19 cellular contexts compared by ENCODE assay signal in genomic region chr10:35059486-35059885, GRCh38. TPM values are rescaled to one million over a fixed set of nuclear protein-coding genes. Genes with fewer than 3 reads are reported as not detected.
DNase-seq lines count a peak whose midpoint lies in the region; ATAC-seq, FAIRE-seq and TF ChIP-seq lines count a peak whose summit lies in the region.
"Had no signal": no experiment of that assay in that cellular context is flagged by ENCODE, and none has a peak within 500 bp of the region (broad histone marks: within the 10 kb centered on the region; RNA-seq: fewer than 3 reads in every experiment).

No MANE protein-coding gene starts in this region.

- no peak for TF ChIP-seq CTCF in astrocyte (IDR thresholded peaks at IDR 0.05; ENCODE audit: insufficient read depth, low read depth, low read length)

- DNase-seq in H54 (ENCODE audit: insufficient read length, low spot score), result no peak
- DNase-seq in astrocyte (ENCODE audit: low read depth), result peak; percentile 30
- DNase-seq in memory B cell (ENCODE audit: low spot score in 2 of 2), result no peak
- DNase-seq in central memory CD4-positive, alpha-beta T cell, result no peak
- DNase-seq in mucosa of gallbladder (ENCODE audit: low spot score), result no peak
- DNase-seq: C1 segment of cervical spinal cord, DND-41, KG1, NCI-H1105 treated with DMSO at 0.1 percent for 48 hours, NCI-H1694 treated with DMSO at 0.1 percent for 48 hours, NCI-H774, SHP77 had no signal

- H3K27ac Mint-ChIP-seq in astrocyte (ENCODE audit: unreplicated experiment) (peak overlapping the region; percentile 69), memory B cell (peak overlapping the region; percentile 45)

- H3K36me3 Mint-ChIP-seq in astrocyte (ENCODE audit: low read depth, unreplicated experiment), result no peaks in the 10 kb centered on the region
- H3K36me3 Mint-ChIP-seq in memory B cell, result peaks cover 36% of the 10 kb centered on the region

- no peak overlapping the region for H3K4me3 Mint-ChIP-seq in astrocyte (ENCODE audit: unreplicated experiment)
- H3K4me3 Mint-ChIP-seq in memory B cell, result no peak overlapping the region

- peaks cover 66 to 86% (median 79%) of the 10 kb centered on the region in 11 experiments for H3K36me3 ChIP-seq in BLaER1 treated with 17β-estradiol and CSF1 and Interleukin-3, amounts not matched to agents 10 nM and 100 nM
- peaks cover 15% of the 10 kb centered on the region for H3K36me3 ChIP-seq in astrocyte (ENCODE audit: insufficient read depth, low read length)

- peaks cover 19 to 56% (median 45%) of the 10 kb centered on the region in 10 experiments for H3K4me1 ChIP-seq in BLaER1 treated with 17β-estradiol and CSF1 and Interleukin-3, amounts not matched to agents 10 nM and 100 nM
- peaks cover 17% of the 10 kb centered on the region for H3K4me1 ChIP-seq in astrocyte (ENCODE audit: insufficient read depth, low read length)

- no peak for TF ChIP-seq POLR2A in H54 (IDR thresholded peaks at IDR 0.05; ENCODE audit: low read depth, low read length)

- no peak for ATAC-seq in memory B cell (ENCODE audit: low read depth)
- ATAC-seq in HG03039 (IDR thresholded peaks at IDR 0.05; ENCODE audit: unreplicated experiment), result no peak
- ATAC-seq in GM19351 (IDR thresholded peaks at IDR 0.05; ENCODE audit: unreplicated experiment), result no peak
- ATAC-seq: HCT116 had no signal

- H3K9me3 ChIP-seq in BLaER1 treated with 17β-estradiol and CSF1 and Interleukin-3, amounts not matched to agents 10 nM and 100 nM (replicated peaks in 1 of 11), result no peaks in the 10 kb centered on the region
- H3K9me3 ChIP-seq in astrocyte (ENCODE audit: insufficient read depth, low read depth, low read length), result no peaks in the 10 kb centered on the region

- no peak overlapping the region for H3K9ac ChIP-seq in BLaER1 treated with 17β-estradiol and CSF1 and Interleukin-3, amounts not matched to agents 10 nM and 100 nM
- H3K9ac ChIP-seq in astrocyte (ENCODE audit: low read length), result no peak overlapping the region

- H4K20me1 ChIP-seq in BLaER1 treated with 17β-estradiol and CSF1 and Interleukin-3, amounts not matched to agents 10 nM and 100 nM, result peaks cover 0 to 28% (median 0%) of the 10 kb centered on the region in 11 experiments; a peak in 3 of 22 replicates
- no peaks in the 10 kb centered on the region for H4K20me1 ChIP-seq in astrocyte (ENCODE audit: insufficient read depth, low read length)

- H2AFZ ChIP-seq in astrocyte (ENCODE audit: low read depth, low read length), result no peak overlapping the region

- no peaks in the 10 kb centered on the region for H3K27me3 ChIP-seq in BLaER1 treated with 17β-estradiol and CSF1 and Interleukin-3, amounts not matched to agents 10 nM and 100 nM
- H3K27me3 ChIP-seq in astrocyte (ENCODE audit: insufficient read depth, low read length), result no peaks in the 10 kb centered on the region

- peaks cover 22% of the 10 kb centered on the region for H3K4me1 Mint-ChIP-seq in astrocyte (ENCODE audit: low read depth, unreplicated experiment)
- H3K4me1 Mint-ChIP-seq in memory B cell, result peaks cover 3% of the 10 kb centered on the region

- FAIRE-seq in H54 (lab: Jason Lieb, UNC), result peak; percentile 36
- FAIRE-seq in astrocyte (lab: Jason Lieb, UNC), result no peak
- FAIRE-seq: A204.1, G401.6 had no signal

- peak overlapping the region in 9 of 11 experiments; percentile 69 to 86 (median 82); a peak in 17 of 22 replicates for H3K27ac ChIP-seq in BLaER1 treated with 17β-estradiol and CSF1 and Interleukin-3, amounts not matched to agents 10 nM and 100 nM
- H3K27ac ChIP-seq in astrocyte (ENCODE audit: low read depth, low read length), result no peak overlapping the region
- H3K27ac ChIP-seq: SK-N-MC had no signal

- 0 out of 20 replicates have a peak overlapping the region, but pooled peaks of 1 of the 10 experiments have one; percentile 16 for H3K4me3 ChIP-seq in BLaER1 treated with 17β-estradiol and CSF1 and Interleukin-3, amounts not matched to agents 10 nM and 100 nM
- no peak overlapping the region for H3K4me3 ChIP-seq in astrocyte (ENCODE audit: insufficient read depth, low read depth, low read length)
- H3K4me3 ChIP-seq: SK-N-MC had no signal

- peak overlapping the region in 10 of 11 experiments; percentile 61 to 80 (median 76); a peak in 17 of 22 replicates for H3K4me2 ChIP-seq in BLaER1 treated with 17β-estradiol and CSF1 and Interleukin-3, amounts not matched to agents 10 nM and 100 nM
- no peak overlapping the region for H3K4me2 ChIP-seq in astrocyte (ENCODE audit: low read length)

- peaks cover 19% of the 10 kb centered on the region for H3K79me2 ChIP-seq in astrocyte (ENCODE audit: insufficient read depth, low read length)

- H3K9me3 Mint-ChIP-seq in astrocyte (ENCODE audit: unreplicated experiment), result no peaks in the 10 kb centered on the region
- no peaks in the 10 kb centered on the region for H3K9me3 Mint-ChIP-seq in memory B cell

- no peaks in the 10 kb centered on the region for H3K27me3 Mint-ChIP-seq in astrocyte (ENCODE audit: low read depth, unreplicated experiment)
- H3K27me3 Mint-ChIP-seq in memory B cell, result no peaks in the 10 kb centered on the region

RNA-seq across cellular contexts. Expression of gene CUL2, which starts 30.7 kb away (rescaled TPM):
- 48.0 and 49.2 TPM in 2 replicates for total RNA-seq in astrocyte
- total RNA-seq in mucosa of gallbladder, result 26.2 TPM
